Comparison of ENCODE assay signal across 1 cellular context in the genomic region with DNA sequence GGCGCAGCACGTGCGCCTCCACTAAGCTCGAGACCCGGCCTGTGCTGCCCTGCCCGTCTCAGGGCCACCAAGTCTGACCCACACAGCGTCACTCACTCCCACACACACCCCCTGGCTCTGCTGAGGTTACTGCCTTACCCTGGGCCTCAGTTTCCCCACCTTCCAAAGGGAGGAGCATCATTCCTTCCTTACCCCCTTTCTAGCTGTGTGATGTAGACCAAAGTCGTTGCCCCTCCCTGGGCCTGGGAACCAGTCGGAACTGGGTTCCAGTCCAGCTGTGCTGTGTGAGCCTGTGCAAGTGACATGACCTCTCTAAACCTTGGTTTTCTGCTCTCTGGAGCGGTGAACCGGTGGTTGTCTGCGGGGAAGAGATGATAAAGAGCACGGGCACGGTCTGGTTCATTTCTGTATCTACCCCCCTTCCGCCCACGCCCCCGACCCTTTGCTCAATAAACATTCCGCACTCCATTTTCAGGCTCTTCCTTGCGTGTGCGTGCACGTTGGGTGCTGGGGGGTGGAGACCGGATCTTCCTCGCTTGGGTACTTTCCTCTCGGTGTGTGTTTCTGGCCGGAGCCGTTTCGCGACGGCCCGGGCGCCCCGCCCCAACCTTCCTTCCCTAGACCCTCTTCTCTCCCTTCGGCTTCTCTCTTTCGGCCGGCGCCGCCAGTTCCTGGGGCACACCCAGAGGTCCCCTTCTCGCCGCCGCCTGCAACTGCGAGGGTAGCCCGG.
TF ChIP-seq lines count a peak whose summit lies in the region.

A gene with protein sequence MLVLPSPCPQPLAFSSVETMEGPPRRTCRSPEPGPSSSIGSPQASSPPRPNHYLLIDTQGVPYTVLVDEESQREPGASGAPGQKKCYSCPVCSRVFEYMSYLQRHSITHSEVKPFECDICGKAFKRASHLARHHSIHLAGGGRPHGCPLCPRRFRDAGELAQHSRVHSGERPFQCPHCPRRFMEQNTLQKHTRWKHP (plus strand): TSS at position 647 of the 730 bp plus-strand sequence. CDS start 923 bp downstream, outside the sequence.

TF ChIP-seq in A549, 52 proteins besides CTCF, POLR2A, EP300 and RAD21 (continued from another document):
- no peak for TF ChIP-seq EHMT2 (IDR thresholded peaks at IDR 0.05; ENCODE audit: low read depth)
- 0 out of 2 replicates have a peak, but pooled peaks have one; percentile 22 for TF ChIP-seq RARB (CRISPR knock-in tag; IDR thresholded peaks at IDR 0.05)
- TF ChIP-seq FOXS1 (CRISPR knock-in tag; IDR thresholded peaks at IDR 0.05), result no peak
- TF ChIP-seq RCOR1 (IDR thresholded peaks at IDR 0.05; ENCODE audit: low read depth, low read length), result no peak
- peak; percentile 25; the same call in 1 of the 2 replicates for TF ChIP-seq PHF8 (IDR thresholded peaks at IDR 0.05; ENCODE audit: borderline replicate concordance, low read depth)
- TF ChIP-seq, protein P1, sequence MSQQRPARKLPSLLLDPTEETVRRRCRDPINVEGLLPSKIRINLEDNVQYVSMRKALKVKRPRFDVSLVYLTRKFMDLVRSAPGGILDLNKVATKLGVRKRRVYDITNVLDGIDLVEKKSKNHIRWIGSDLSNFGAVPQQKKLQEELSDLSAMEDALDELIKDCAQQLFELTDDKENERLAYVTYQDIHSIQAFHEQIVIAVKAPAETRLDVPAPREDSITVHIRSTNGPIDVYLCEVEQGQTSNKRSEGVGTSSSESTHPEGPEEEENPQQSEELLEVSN (IDR thresholded peaks at IDR 0.05; ENCODE audit: borderline replicate concordance, low read depth), result peak; percentile 41; the same call in 1 of the 2 replicates
- no peak for TF ChIP-seq HDAC2 (IDR thresholded peaks at IDR 0.05)
- TF ChIP-seq GATA3 (IDR thresholded peaks at IDR 0.05; ENCODE audit: borderline replicate concordance), result no peak; the same call in 1 of the 2 replicates
- TF ChIP-seq, protein P2, sequence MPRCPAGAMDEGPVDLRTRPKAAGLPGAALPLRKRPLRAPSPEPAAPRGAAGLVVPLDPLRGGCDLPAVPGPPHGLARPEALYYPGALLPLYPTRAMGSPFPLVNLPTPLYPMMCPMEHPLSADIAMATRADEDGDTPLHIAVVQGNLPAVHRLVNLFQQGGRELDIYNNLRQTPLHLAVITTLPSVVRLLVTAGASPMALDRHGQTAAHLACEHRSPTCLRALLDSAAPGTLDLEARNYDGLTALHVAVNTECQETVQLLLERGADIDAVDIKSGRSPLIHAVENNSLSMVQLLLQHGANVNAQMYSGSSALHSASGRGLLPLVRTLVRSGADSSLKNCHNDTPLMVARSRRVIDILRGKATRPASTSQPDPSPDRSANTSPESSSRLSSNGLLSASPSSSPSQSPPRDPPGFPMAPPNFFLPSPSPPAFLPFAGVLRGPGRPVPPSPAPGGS (IDR thresholded peaks at IDR 0.05), result peak; percentile 38; the same call in 1 of the 3 replicates
- no peak for TF ChIP-seq HOXB5 (CRISPR knock-in tag; IDR thresholded peaks at IDR 0.05)
- no peak for TF ChIP-seq CEBPB (IDR thresholded peaks at IDR 0.05)
- TF ChIP-seq MAFK (IDR thresholded peaks at IDR 0.05; ENCODE audit: partially characterized antibody), result no peak
- no peak for TF ChIP-seq SMC3 (IDR thresholded peaks at IDR 0.05)
- TF ChIP-seq NR3C1 (IDR thresholded peaks at IDR 0.05), result no peak
- TF ChIP-seq NFE2L2 (conservative IDR thresholded peaks at IDR 0.05; ENCODE audit: low read length), result no peak
- no peak for TF ChIP-seq FOSB (CRISPR knock-in tag; IDR thresholded peaks at IDR 0.05)
- no peak for TF ChIP-seq NPAS2 (CRISPR knock-in tag; IDR thresholded peaks at IDR 0.05; ENCODE audit: borderline replicate concordance)
- TF ChIP-seq ZFP36 (IDR thresholded peaks at IDR 0.05; ENCODE audit: borderline replicate concordance, partially characterized antibody), result peak; percentile 50
- TF ChIP-seq, protein P3, sequence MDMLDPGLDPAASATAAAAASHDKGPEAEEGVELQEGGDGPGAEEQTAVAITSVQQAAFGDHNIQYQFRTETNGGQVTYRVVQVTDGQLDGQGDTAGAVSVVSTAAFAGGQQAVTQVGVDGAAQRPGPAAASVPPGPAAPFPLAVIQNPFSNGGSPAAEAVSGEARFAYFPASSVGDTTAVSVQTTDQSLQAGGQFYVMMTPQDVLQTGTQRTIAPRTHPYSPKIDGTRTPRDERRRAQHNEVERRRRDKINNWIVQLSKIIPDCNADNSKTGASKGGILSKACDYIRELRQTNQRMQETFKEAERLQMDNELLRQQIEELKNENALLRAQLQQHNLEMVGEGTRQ (IDR thresholded peaks at IDR 0.05), result no peak
